Comparison of ENCODE assay signal across 24 cellular contexts in the genomic region with DNA sequence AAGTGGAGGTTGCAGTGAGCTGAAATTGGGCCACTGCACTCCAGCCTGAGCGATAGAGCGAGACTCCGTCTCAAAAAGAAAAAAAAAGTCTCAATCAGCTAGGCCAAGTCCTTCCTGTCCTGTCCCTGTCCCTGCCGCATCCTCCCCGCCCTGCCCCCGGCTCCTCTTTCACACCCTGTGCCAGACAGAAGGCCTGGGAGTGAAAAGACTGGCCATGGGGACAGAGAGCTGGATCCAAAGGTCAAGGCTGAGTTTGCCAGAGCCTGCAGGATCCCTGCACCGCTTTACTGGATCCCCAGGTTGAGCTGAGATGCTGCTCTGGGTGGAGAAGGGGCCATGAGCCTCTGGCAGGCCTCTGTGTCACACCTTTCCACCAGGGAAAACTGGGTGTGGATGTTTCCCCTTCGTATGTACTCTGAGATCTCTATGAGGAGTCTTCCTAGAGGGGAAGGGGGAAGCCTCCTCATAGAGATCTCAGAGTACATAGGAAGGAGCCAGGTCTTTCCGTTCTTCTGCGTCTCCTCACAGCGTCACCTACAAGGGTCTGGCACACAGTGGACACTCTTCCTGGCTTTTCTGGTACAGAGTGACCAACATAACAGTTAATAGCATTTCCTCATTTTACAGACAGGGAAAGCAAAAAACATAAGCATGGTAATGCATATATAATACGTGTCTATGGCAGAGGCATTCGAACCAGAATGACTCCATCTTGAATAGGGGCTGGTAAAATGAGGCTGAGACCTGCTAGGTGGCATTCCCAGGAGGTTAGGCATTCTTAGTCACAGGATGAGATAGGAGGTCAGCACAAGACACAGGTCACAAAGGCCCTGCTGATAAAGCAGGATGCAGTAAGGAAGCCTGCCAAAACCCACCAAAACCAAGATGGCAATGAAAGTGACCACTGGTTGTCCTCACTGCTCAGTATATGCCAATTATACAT. TPM values are rescaled to one million over a fixed set of nuclear protein-coding genes. Genes with fewer than 3 reads are reported as not detected.
DNase-seq lines count a peak whose midpoint lies in the region; ATAC-seq and TF ChIP-seq lines count a peak whose summit lies in the region.
"Had no signal": no experiment of that assay in that cellular context is flagged by ENCODE, and none has a peak within 500 bp of the region (broad histone marks: within the 10 kb centered on the region; RNA-seq: fewer than 3 reads in every experiment).

No MANE protein-coding gene starts in this region.

- H3K4me3 ChIP-seq in epithelial cell of esophagus (ENCODE audit: low read length) (no peak overlapping the region), neural progenitor cell (no peak overlapping the region), dorsolateral prefrontal cortex (no peak overlapping the region)
- H3K4me3 ChIP-seq: GM23338, thyroid gland had no signal

- H3K27ac Mint-ChIP-seq in CD14-positive monocyte = peak overlapping the region in 2 of 7 donors; percentile 19 to 32
- H3K27ac Mint-ChIP-seq in neural progenitor cell = peak overlapping the region; percentile 54
- H3K27ac Mint-ChIP-seq: activated CD4-positive, alpha-beta memory T cell treated with anti-CD3 and anti-CD28 coated beads for 36 hours; activated naive CD4-positive, alpha-beta T cell treated with anti-CD3 and anti-CD28 coated beads, Interleukin-2, amount 50 U/mL, for 24 hours; GM23338 had no signal

- no peaks in the 10 kb centered on the region for H3K79me2 ChIP-seq in neural progenitor cell (ENCODE audit: low read depth)

- no peaks in the 10 kb centered on the region for H4K20me1 ChIP-seq in neural progenitor cell (ENCODE audit: low read depth)

- intact Hi-C loops in CD14-positive monocyte (cut with micrococcal nuclease) = no loop called here
- intact Hi-C loops in dorsolateral prefrontal cortex (cut with DNase I) = no loop called here

- peak; percentile 16 for DNase-seq in CD14-positive monocyte (ENCODE audit: low spot score)
- DNase-seq in HuH-7 (ENCODE audit: low spot score) = peak; percentile 67
- peak; percentile 27 for DNase-seq in epithelial cell of esophagus (ENCODE audit: low read depth)
- no peak for DNase-seq in neural progenitor cell (ENCODE audit: low spot score)
- no peak for DNase-seq in stimulated activated CD4-positive, alpha-beta T cell treated with anti-CD3 and anti-CD28 coated beads, Interleukin-4, amount 100 ng/mL, for 4 hours
- no peak for DNase-seq in cerebellar nuclear complex (lab: John Stamatoyannopoulos, UW)
- no peak for DNase-seq in dorsolateral prefrontal cortex
- DNase-seq: activated CD4-positive, alpha-beta memory T cell treated with anti-CD3 and anti-CD28 coated beads for 36 hours; activated T-cell treated with anti-CD3 and anti-CD28 coated beads, Interleukin-2, amount 50 U/mL, for 1 hour; foreskin fibroblast; Kasumi-1; kidney glomerular epithelial cell; NCI-H1092; NCI-H2029 treated with DMSO at 0.1 percent for 48 hours; retina; SIG-M5; stimulated activated CD4-positive, alpha-beta T cell treated with anti-CD3 and anti-CD28 coated beads, Interleukin-15, amount 100 ng/mL, for 24 hours; stimulated activated naive CD4-positive, alpha-beta T cell; thyroid gland had no signal

- H3K4me3 Mint-ChIP-seq in CD14-positive monocyte (no peak overlapping the region), neural progenitor cell (no peak overlapping the region)
- H3K4me3 Mint-ChIP-seq: activated CD4-positive, alpha-beta memory T cell treated with anti-CD3 and anti-CD28 coated beads for 36 hours; activated naive CD4-positive, alpha-beta T cell treated with anti-CD3 and anti-CD28 coated beads, Interleukin-2, amount 50 U/mL, for 24 hours; GM23338; neural crest cell had no signal

- no peak overlapping the region for H2AFZ ChIP-seq in neural progenitor cell (replicated peaks)
- H2AFZ ChIP-seq: GM23338 had no signal

- no peak for ATAC-seq in GM18858 (IDR thresholded peaks at IDR 0.05; ENCODE audit: unreplicated experiment)
- ATAC-seq: GM23338 had no signal

- TF ChIP-seq CTCF in CD14-positive monocyte (IDR thresholded peaks at IDR 0.05) (no peak), epithelial cell of esophagus (IDR thresholded peaks at IDR 0.05; ENCODE audit: insufficient read depth, low read depth, low read length, missing control alignments) (no peak), neural progenitor cell (IDR thresholded peaks at IDR 0.05) (no peak), dorsolateral prefrontal cortex (IDR thresholded peaks at IDR 0.05 in 54 of 56, conservative IDR thresholded peaks at IDR 0.05 in 2 of 56; ENCODE audit: low read depth in 1 of 56, partially characterized antibody in 56 of 56) (no peak)

- H3K4me1 Mint-ChIP-seq in CD14-positive monocyte = peaks cover 42% of the 10 kb centered on the region
- peaks cover 33% of the 10 kb centered on the region for H3K4me1 Mint-ChIP-seq in neural progenitor cell

- H3F3A ChIP-seq in neural progenitor cell (ENCODE audit: low read depth) = peaks cover 33% of the 10 kb centered on the region

- no peaks in the 10 kb centered on the region for H3K9me3 Mint-ChIP-seq in CD14-positive monocyte
- no peaks in the 10 kb centered on the region for H3K9me3 Mint-ChIP-seq in neural progenitor cell
- H3K9me3 Mint-ChIP-seq: activated CD4-positive, alpha-beta memory T cell treated with anti-CD3 and anti-CD28 coated beads for 36 hours; activated naive CD4-positive, alpha-beta T cell treated with anti-CD3 and anti-CD28 coated beads, Interleukin-2, amount 50 U/mL, for 24 hours; GM23338; neural crest cell had no signal

- H3K27me3 ChIP-seq in neural progenitor cell (no peaks in the 10 kb centered on the region), dorsolateral prefrontal cortex (no peaks in the 10 kb centered on the region)
- H3K27me3 ChIP-seq: thyroid gland had no signal

- H3K27me3 Mint-ChIP-seq in CD14-positive monocyte (ENCODE audit: low read depth in 3 of 3) = no peaks in the 10 kb centered on the region
- H3K27me3 Mint-ChIP-seq in neural progenitor cell (ENCODE audit: insufficient read depth, low read depth) = no peaks in the 10 kb centered on the region
- H3K27me3 Mint-ChIP-seq: activated CD4-positive, alpha-beta memory T cell treated with anti-CD3 and anti-CD28 coated beads for 36 hours; activated naive CD4-positive, alpha-beta T cell treated with anti-CD3 and anti-CD28 coated beads, Interleukin-2, amount 50 U/mL, for 24 hours had no signal

- H3K4me1 ChIP-seq in neural progenitor cell = peaks cover 27% of the 10 kb centered on the region

- no peaks in the 10 kb centered on the region for H3K9me3 ChIP-seq in neural progenitor cell (ENCODE audit: low read depth)
- H3K9me3 ChIP-seq: thyroid gland had no signal

- H3K36me3 ChIP-seq in neural progenitor cell = no peaks in the 10 kb centered on the region
- H3K36me3 ChIP-seq: thyroid gland had no signal

- peaks cover 18 to 20% of the 10 kb centered on the region in 2 donors for H3K36me3 Mint-ChIP-seq in CD14-positive monocyte
- H3K36me3 Mint-ChIP-seq in neural progenitor cell = no peaks in the 10 kb centered on the region
- H3K36me3 Mint-ChIP-seq: activated CD4-positive, alpha-beta memory T cell treated with anti-CD3 and anti-CD28 coated beads for 36 hours; activated naive CD4-positive, alpha-beta T cell treated with anti-CD3 and anti-CD28 coated beads, Interleukin-2, amount 50 U/mL, for 24 hours had no signal

- H3K27ac ChIP-seq in neural progenitor cell (no peak overlapping the region), dorsolateral prefrontal cortex (peak overlapping the region in 2 of 59 donors; percentile 19 to 54)
- H3K27ac ChIP-seq: VCaP had no signal

- no peak overlapping the region for H3K9ac ChIP-seq in neural progenitor cell

- no peak overlapping the region for H3K4me2 ChIP-seq in neural progenitor cell
- H3K4me2 ChIP-seq: GM23338 had no signal

RNA-seq across cellular contexts. Expression of a gene that starts 35.1 kb away (rescaled TPM):
- 10 to 100 TPM; 73.7 to 92.7 TPM for polyA plus RNA-seq in CD14-positive monocyte
- total RNA-seq in neural progenitor cell (ENCODE audit: low replicate concordance) (0.37 TPM in 1 of 2 replicates, not detected in the other), dorsolateral prefrontal cortex (10 to 100 TPM in 88 of 120 experiments, 1 to 10 TPM in 32; 1.6 to 80.0 (median 16.4) TPM)

Comparison
In these comparisons a context has a peak if more than half of its experiments do, and no peak if none do; other contexts are left out.
1. DNase-seq: peak in CD14-positive monocyte (single experiment), HuH-7 (single experiment) and epithelial cell of esophagus (single experiment); none in neural progenitor cell (single experiment), stimulated activated CD4-positive, alpha-beta T cell treated with anti-CD3 and anti-CD28 coated beads, Interleukin-4, amount 100 ng/mL, for 4 hours (0 of 2), cerebellar nuclear complex (0 of 2) and dorsolateral prefrontal cortex (0 of 10).